In the genomic region with DNA sequence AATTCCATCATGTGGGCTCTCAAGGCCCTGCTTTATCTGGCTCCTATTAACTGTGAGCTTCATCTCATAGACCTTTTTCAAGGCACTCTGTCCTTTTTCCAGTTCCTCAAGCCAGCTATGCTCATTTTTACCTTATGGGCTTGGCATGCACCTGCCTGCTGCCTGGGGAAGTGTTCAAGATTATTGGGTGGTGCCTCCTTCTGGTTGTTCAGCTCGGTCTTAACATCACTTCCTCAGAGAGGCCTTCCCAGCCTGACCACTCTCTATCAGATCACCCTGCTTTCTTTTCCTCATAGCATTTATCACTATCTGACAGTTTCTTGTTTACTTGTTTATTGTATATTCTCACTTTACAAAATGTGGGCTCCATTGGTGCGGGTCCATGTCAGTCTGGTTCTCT, we compare ENCODE assay signal across 1 cellular context.
TF ChIP-seq lines count a peak whose summit lies in the region.

No MANE protein-coding gene starts in this region.

TF ChIP-seq in K562, 482 proteins besides CTCF, POLR2A, EP300 and RAD21 (continued from another document):
- TF ChIP-seq, protein P1, sequence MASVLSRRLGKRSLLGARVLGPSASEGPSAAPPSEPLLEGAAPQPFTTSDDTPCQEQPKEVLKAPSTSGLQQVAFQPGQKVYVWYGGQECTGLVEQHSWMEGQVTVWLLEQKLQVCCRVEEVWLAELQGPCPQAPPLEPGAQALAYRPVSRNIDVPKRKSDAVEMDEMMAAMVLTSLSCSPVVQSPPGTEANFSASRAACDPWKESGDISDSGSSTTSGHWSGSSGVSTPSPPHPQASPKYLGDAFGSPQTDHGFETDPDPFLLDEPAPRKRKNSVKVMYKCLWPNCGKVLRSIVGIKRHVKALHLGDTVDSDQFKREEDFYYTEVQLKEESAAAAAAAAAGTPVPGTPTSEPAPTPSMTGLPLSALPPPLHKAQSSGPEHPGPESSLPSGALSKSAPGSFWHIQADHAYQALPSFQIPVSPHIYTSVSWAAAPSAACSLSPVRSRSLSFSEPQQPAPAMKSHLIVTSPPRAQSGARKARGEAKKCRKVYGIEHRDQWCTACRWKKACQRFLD (CRISPR knock-in tag; IDR thresholded peaks at IDR 0.05): no peak
- no peak for TF ChIP-seq ZNF384 (IDR thresholded peaks at IDR 0.05; ENCODE audit: low read depth, low read length)
- TF ChIP-seq NCOA2 (IDR thresholded peaks at IDR 0.05; ENCODE audit: partially characterized antibody in 2 of 2): no peak
- no peak for TF ChIP-seq ZC3H8 (IDR thresholded peaks at IDR 0.05)
- TF ChIP-seq RUNX1 (IDR thresholded peaks at IDR 0.05; ENCODE audit: low read depth): no peak
- TF ChIP-seq MAFK (IDR thresholded peaks at IDR 0.05; ENCODE audit: low read length): no peak
- TF ChIP-seq, protein P2, sequence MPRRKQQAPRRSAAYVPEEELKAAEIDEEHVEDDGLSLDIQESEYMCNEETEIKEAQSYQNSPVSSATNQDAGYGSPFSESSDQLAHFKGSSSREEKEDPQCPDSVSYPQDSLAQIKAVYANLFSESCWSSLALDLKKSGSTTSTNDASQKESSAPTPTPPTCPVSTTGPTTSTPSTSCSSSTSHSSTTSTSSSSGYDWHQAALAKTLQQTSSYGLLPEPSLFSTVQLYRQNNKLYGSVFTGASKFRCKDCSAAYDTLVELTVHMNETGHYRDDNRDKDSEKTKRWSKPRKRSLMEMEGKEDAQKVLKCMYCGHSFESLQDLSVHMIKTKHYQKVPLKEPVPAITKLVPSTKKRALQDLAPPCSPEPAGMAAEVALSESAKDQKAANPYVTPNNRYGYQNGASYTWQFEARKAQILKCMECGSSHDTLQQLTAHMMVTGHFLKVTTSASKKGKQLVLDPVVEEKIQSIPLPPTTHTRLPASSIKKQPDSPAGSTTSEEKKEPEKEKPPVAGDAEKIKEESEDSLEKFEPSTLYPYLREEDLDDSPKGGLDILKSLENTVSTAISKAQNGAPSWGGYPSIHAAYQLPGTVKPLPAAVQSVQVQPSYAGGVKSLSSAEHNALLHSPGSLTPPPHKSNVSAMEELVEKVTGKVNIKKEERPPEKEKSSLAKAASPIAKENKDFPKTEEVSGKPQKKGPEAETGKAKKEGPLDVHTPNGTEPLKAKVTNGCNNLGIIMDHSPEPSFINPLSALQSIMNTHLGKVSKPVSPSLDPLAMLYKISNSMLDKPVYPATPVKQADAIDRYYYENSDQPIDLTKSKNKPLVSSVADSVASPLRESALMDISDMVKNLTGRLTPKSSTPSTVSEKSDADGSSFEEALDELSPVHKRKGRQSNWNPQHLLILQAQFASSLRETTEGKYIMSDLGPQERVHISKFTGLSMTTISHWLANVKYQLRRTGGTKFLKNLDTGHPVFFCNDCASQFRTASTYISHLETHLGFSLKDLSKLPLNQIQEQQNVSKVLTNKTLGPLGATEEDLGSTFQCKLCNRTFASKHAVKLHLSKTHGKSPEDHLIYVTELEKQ (CRISPR knock-in tag; IDR thresholded peaks at IDR 0.05): no peak
